In genomic region chr3:23377928-23378672, GRCh38 we compare ENCODE assay signal across 19 cellular contexts.
DNase-seq lines count a peak whose midpoint lies in the region; ATAC-seq and TF ChIP-seq lines count a peak whose summit lies in the region.
"Had no signal": no experiment of that assay in that cellular context is flagged by ENCODE, and none has a peak within 500 bp of the region (broad histone marks: within the 10 kb centered on the region; RNA-seq: fewer than 3 reads in every experiment).

No MANE protein-coding gene starts in this region.

- intact Hi-C loops in head of caudate nucleus (cut with DNase I): no loop called here

- no peaks in the 10 kb centered on the region for H3F3A ChIP-seq in smooth muscle cell (ENCODE audit: low read depth)

- H3K27me3 ChIP-seq in smooth muscle cell (ENCODE audit: low read depth): no peaks in the 10 kb centered on the region
- H3K27me3 ChIP-seq: BE2C had no signal

- H4K20me1 ChIP-seq in smooth muscle cell (ENCODE audit: low read depth): peaks cover 83% of the 10 kb centered on the region

- no peaks in the 10 kb centered on the region for H3K27me3 Mint-ChIP-seq in stimulated activated naive B cell treated with anti-CD40 and anti-IgM and Interleukin-4, amounts not matched to agents 10 μg/mL and 1 μg/mL and 100 μg/mL, for 72 hours
- H3K27me3 Mint-ChIP-seq: activated naive CD8-positive, alpha-beta T cell treated with anti-CD3 and anti-CD28 coated beads, Interleukin-2, amount 10 ng/mL, durations not matched to agents 7 days and 5 days had no signal

- peaks cover 3 to 4% of the 10 kb centered on the region in 2 donors for H3K9me3 Mint-ChIP-seq in stimulated activated naive B cell treated with anti-CD40 and anti-IgM and Interleukin-4, amounts not matched to agents 10 μg/mL and 1 μg/mL and 100 μg/mL, for 72 hours
- H3K9me3 Mint-ChIP-seq: activated naive CD8-positive, alpha-beta T cell treated with anti-CD3 and anti-CD28 coated beads, Interleukin-2, amount 10 ng/mL, durations not matched to agents 7 days and 5 days had no signal

- WGBS in smooth muscle cell (ENCODE audit: low lambda C conversion rate): 100% methylated on average over 1 of the region's 1 CpG

- TF ChIP-seq CTCF in smooth muscle cell (IDR thresholded peaks at IDR 0.05; ENCODE audit: borderline replicate concordance, insufficient read depth, poor library complexity, severe bottlenecking): no peak

- H3K9me3 ChIP-seq in smooth muscle cell (replicated peaks; ENCODE audit: low read depth): no peaks in the 10 kb centered on the region
- H3K9me3 ChIP-seq: BE2C had no signal

- no peaks in the 10 kb centered on the region for H3K36me3 ChIP-seq in smooth muscle cell (ENCODE audit: low read depth)
- H3K36me3 ChIP-seq: BE2C, WERI-Rb-1 had no signal

- H3K4me2 ChIP-seq in smooth muscle cell: no peak overlapping the region

- no peak overlapping the region for H3K9ac ChIP-seq in smooth muscle cell (ENCODE audit: low read depth)
- H3K9ac ChIP-seq: GM23248 had no signal

- H2AFZ ChIP-seq in smooth muscle cell (ENCODE audit: low read depth): no peak overlapping the region
- H2AFZ ChIP-seq: GM23248 had no signal

- H3K4me3 Mint-ChIP-seq in stimulated activated naive B cell treated with anti-CD40 and anti-IgM and Interleukin-4, amounts not matched to agents 10 μg/mL and 1 μg/mL and 100 μg/mL, for 72 hours: no peak overlapping the region
- H3K4me3 Mint-ChIP-seq: activated CD4-positive, alpha-beta memory T cell treated with anti-CD3 and anti-CD28 coated beads for 36 hours; activated naive CD8-positive, alpha-beta T cell treated with anti-CD3 and anti-CD28 coated beads, Interleukin-2, amount 10 ng/mL, durations not matched to agents 7 days and 5 days had no signal

- H3K4me3 ChIP-seq in smooth muscle cell: no peak overlapping the region
- H3K4me3 ChIP-seq: GM23248 had no signal

- no peaks in the 10 kb centered on the region for H3K79me2 ChIP-seq in smooth muscle cell (ENCODE audit: low read depth)

- H3K4me1 Mint-ChIP-seq in stimulated activated naive B cell treated with anti-CD40 and anti-IgM and Interleukin-4, amounts not matched to agents 10 μg/mL and 1 μg/mL and 100 μg/mL, for 72 hours: peaks cover 26 to 53% of the 10 kb centered on the region in 2 donors

- no peaks in the 10 kb centered on the region for H3K4me1 ChIP-seq in smooth muscle cell (ENCODE audit: low read depth)
- H3K4me1 ChIP-seq: BE2C had no signal

- no peak overlapping the region for H3K27ac ChIP-seq in smooth muscle cell (ENCODE audit: low read depth)
- H3K27ac ChIP-seq: GM23248, WERI-Rb-1 had no signal

- H3K27ac Mint-ChIP-seq in stimulated activated naive B cell treated with anti-CD40 and anti-IgM and Interleukin-4, amounts not matched to agents 10 μg/mL and 1 μg/mL and 100 μg/mL, for 72 hours: no peak overlapping the region
- H3K27ac Mint-ChIP-seq: activated CD4-positive, alpha-beta memory T cell treated with anti-CD3 and anti-CD28 coated beads for 36 hours; activated naive CD8-positive, alpha-beta T cell treated with anti-CD3 and anti-CD28 coated beads, Interleukin-2, amount 10 ng/mL, durations not matched to agents 7 days and 5 days had no signal

- peak; percentile 45 for ATAC-seq in GM19043 (IDR thresholded peaks at IDR 0.05; ENCODE audit: low read depth, unreplicated experiment)
- peak; percentile 48 for ATAC-seq in HG02870 (IDR thresholded peaks at IDR 0.05; ENCODE audit: unreplicated experiment)
- ATAC-seq in stimulated activated naive B cell treated with anti-CD40 and anti-IgM and Interleukin-4, amounts not matched to agents 10 μg/mL and 1 μg/mL and 100 μg/mL, for 72 hours (replicated peaks): peak; percentile 36 to 63
- ATAC-seq: left cardiac atrium had no signal

- DNase-seq in NAMALWA (ENCODE audit: low spot score) (peak; percentile 32), head of caudate nucleus (no peak), smooth muscle cell (lab: John Stamatoyannopoulos, UW; ENCODE audit: unreplicated experiment) (no peak), amygdala (lab: John Stamatoyannopoulos, UW) (no peak)
- no peak for DNase-seq in stimulated activated naive B cell treated with anti-CD40 and anti-IgM and Interleukin-4, amounts not matched to agents 10 μg/mL and 1 μg/mL and 100 μg/mL, for 72 hours
- DNase-seq: activated CD4-positive, alpha-beta memory T cell treated with anti-CD3 and anti-CD28 coated beads for 36 hours; activated naive CD8-positive, alpha-beta T cell treated with anti-CD3 and anti-CD28 coated beads, Interleukin-2, amount 10 ng/mL, durations not matched to agents 7 days and 5 days; activated T-cell treated with anti-CD3 and anti-CD28 coated beads, Interleukin-2, amount 50 U/mL, for 48 hours; BE2C; foreskin melanocyte; GM23248; left cardiac atrium; midbrain; NCI-H1930; NCI-H524 treated with DMSO at 0.1 percent for 48 hours; T-helper 1 cell; WERI-Rb-1 had no signal

- peaks cover 1 to 3% of the 10 kb centered on the region in 2 donors for H3K36me3 Mint-ChIP-seq in stimulated activated naive B cell treated with anti-CD40 and anti-IgM and Interleukin-4, amounts not matched to agents 10 μg/mL and 1 μg/mL and 100 μg/mL, for 72 hours
- H3K36me3 Mint-ChIP-seq: activated CD4-positive, alpha-beta memory T cell treated with anti-CD3 and anti-CD28 coated beads for 36 hours had no signal
